ENCODE assay signal across 17 cellular contexts in genomic region chr12:54049164-54049563, GRCh38. TPM values are rescaled to one million over a fixed set of nuclear protein-coding genes. Genes with fewer than 3 reads are reported as not detected.
DNase-seq lines count a peak whose midpoint lies in the region; ATAC-seq, FAIRE-seq and TF ChIP-seq lines count a peak whose summit lies in the region.
"Had no signal": no experiment of that assay in that cellular context is flagged by ENCODE, and none has a peak within 500 bp of the region (broad histone marks: within the 10 kb centered on the region; RNA-seq: fewer than 3 reads in every experiment).

No MANE protein-coding gene starts in this region.

- peak; percentile 23 for FAIRE-seq in G401.6 (lab: Jason Lieb, UNC)
- FAIRE-seq: GM12878, GM18507 had no signal

- peaks cover 11% of the 10 kb centered on the region for H3K79me2 ChIP-seq in osteoblast (ENCODE audit: insufficient read depth, low read length)

- no peak for TF ChIP-seq CTCF in esophagus squamous epithelium (IDR thresholded peaks at IDR 0.05)
- no peak for TF ChIP-seq CTCF in mesothelial cell of epicardium (IDR thresholded peaks at IDR 0.05; ENCODE audit: unreplicated experiment)
- TF ChIP-seq CTCF in osteoblast (IDR thresholded peaks at IDR 0.05; ENCODE audit: extremely low read depth, low read depth, low read length), result no peak
- no peak for TF ChIP-seq CTCF in CD8-positive, alpha-beta T cell (IDR thresholded peaks at IDR 0.05)

- H3K4me2 ChIP-seq in osteoblast (ENCODE audit: insufficient read depth, low read length), result no peak overlapping the region
- H3K4me2 ChIP-seq: BLaER1 treated with 17β-estradiol and CSF1 and Interleukin-3, amounts not matched to agents 10 nM and 100 nM had no signal

- intact Hi-C loops in esophagus squamous epithelium (cut with DNase I), result no loop called here
- intact Hi-C loops in CD8-positive, alpha-beta T cell (cut with DNase I, micrococcal nuclease), result no loop called here

- H3K4me1 Mint-ChIP-seq in mesothelial cell of epicardium, result peaks cover 95% of the 10 kb centered on the region
- peaks cover 48% of the 10 kb centered on the region for H3K4me1 Mint-ChIP-seq in CD8-positive, alpha-beta T cell (ENCODE audit: low read depth)

- H3K4me1 ChIP-seq in esophagus squamous epithelium, result peaks cover 14 to 95% (median 22%) of the 10 kb centered on the region in 3 donors
- H3K4me1 ChIP-seq in osteoblast (ENCODE audit: insufficient read depth, low read length), result no peaks in the 10 kb centered on the region
- H3K4me1 ChIP-seq in CD8-positive, alpha-beta T cell (ENCODE audit: insufficient read depth, low read length), result peaks cover 43% of the 10 kb centered on the region

- no peaks in the 10 kb centered on the region for H3K36me3 Mint-ChIP-seq in mesothelial cell of epicardium
- no peaks in the 10 kb centered on the region for H3K36me3 Mint-ChIP-seq in CD8-positive, alpha-beta T cell
- H3K36me3 Mint-ChIP-seq: CD4-positive, CD25-positive, alpha-beta regulatory T cell had no signal

- no peaks in the 10 kb centered on the region for H3K9me3 Mint-ChIP-seq in mesothelial cell of epicardium
- H3K9me3 Mint-ChIP-seq in CD8-positive, alpha-beta T cell, result no peaks in the 10 kb centered on the region

- POLR2A ChIA-PET in CD8-positive, alpha-beta T cell (lab: Charles Lee), result no interaction called here

- 41 to 49% methylated on average over 6 of the region's 6 CpGs for WGBS in esophagus squamous epithelium, 2 donors

- H4K20me1 ChIP-seq in osteoblast (ENCODE audit: insufficient read depth, low read length), result peaks cover 36% of the 10 kb centered on the region

- H3K27ac Mint-ChIP-seq in mesothelial cell of epicardium, result peak overlapping the region; percentile 96
- H3K27ac Mint-ChIP-seq in CD8-positive, alpha-beta T cell, result no peak overlapping the region
- H3K27ac Mint-ChIP-seq: CD4-positive, CD25-positive, alpha-beta regulatory T cell had no signal

- no peak for ATAC-seq in GM21360 (IDR thresholded peaks at IDR 0.05; ENCODE audit: unreplicated experiment)
- ATAC-seq in CD8-positive, alpha-beta T cell, result no peak
- ATAC-seq: GM12878 had no signal

- H3K4me3 ChIP-seq in esophagus squamous epithelium (no peak overlapping the region), osteoblast (ENCODE audit: insufficient read depth, low read length) (no peak overlapping the region)
- no peak overlapping the region for H3K4me3 ChIP-seq in CD8-positive, alpha-beta T cell (ENCODE audit: low read depth, low read length)
- H3K4me3 ChIP-seq: BLaER1 treated with 17β-estradiol and CSF1 and Interleukin-3, amounts not matched to agents 10 nM and 100 nM; GM23248 had no signal

- H3K27me3 Mint-ChIP-seq in mesothelial cell of epicardium (ENCODE audit: low read depth), result peaks cover 50% of the 10 kb centered on the region
- peaks cover 85% of the 10 kb centered on the region for H3K27me3 Mint-ChIP-seq in CD8-positive, alpha-beta T cell (ENCODE audit: low read depth)

- H3K27me3 ChIP-seq in esophagus squamous epithelium (peaks cover 0 to 92% (median 2%) of the 10 kb centered on the region in 4 donors), osteoblast (ENCODE audit: insufficient read depth, low read length) (no peaks in the 10 kb centered on the region)
- H3K27me3 ChIP-seq in CD8-positive, alpha-beta T cell (ENCODE audit: insufficient read depth, low read length), result peaks cover 73% of the 10 kb centered on the region

- H3K36me3 ChIP-seq in esophagus squamous epithelium, result no peaks in the 10 kb centered on the region
- no peaks in the 10 kb centered on the region for H3K36me3 ChIP-seq in osteoblast (ENCODE audit: insufficient read depth, low read length)
- H3K36me3 ChIP-seq in CD8-positive, alpha-beta T cell (ENCODE audit: insufficient read depth, low read length), result no peaks in the 10 kb centered on the region
- H3K36me3 ChIP-seq: BLaER1 treated with 17β-estradiol and CSF1 and Interleukin-3, amounts not matched to agents 10 nM and 100 nM had no signal

- CTCF ChIA-PET in CD8-positive, alpha-beta T cell (lab: Charles Lee), result interaction anchor here (1.2 kb wide), 1 partner anchor 14 kb away, joined by 3 read pairs; no protein-coding TSS in a partner anchor

- H3K9me3 ChIP-seq in esophagus squamous epithelium, result no peaks in the 10 kb centered on the region
- H3K9me3 ChIP-seq in osteoblast (ENCODE audit: low read depth, low read length), result no peaks in the 10 kb centered on the region
- H3K9me3 ChIP-seq in CD8-positive, alpha-beta T cell (ENCODE audit: low read length), result no peaks in the 10 kb centered on the region

- TF ChIP-seq POLR2A in esophagus squamous epithelium (IDR thresholded peaks at IDR 0.05), result no peak

- H2AFZ ChIP-seq in osteoblast (ENCODE audit: low read length), result no peak overlapping the region
- H2AFZ ChIP-seq: GM23248 had no signal

- H3K4me3 Mint-ChIP-seq in mesothelial cell of epicardium, result peak overlapping the region; percentile 29
- H3K4me3 Mint-ChIP-seq in CD8-positive, alpha-beta T cell, result no peak overlapping the region
- H3K4me3 Mint-ChIP-seq: CD4-positive, CD25-positive, alpha-beta regulatory T cell had no signal

- H3K27ac ChIP-seq in esophagus squamous epithelium (peak overlapping the region in 3 of 4 donors; percentile 8 to 96 (median 85)), osteoblast (ENCODE audit: low read depth, low read length) (no peak overlapping the region)
- H3K27ac ChIP-seq in CD8-positive, alpha-beta T cell (ENCODE audit: low read depth, low read length), result no peak overlapping the region
- H3K27ac ChIP-seq: 22Rv1; BLaER1 treated with 17β-estradiol and CSF1 and Interleukin-3, amounts not matched to agents 10 nM and 100 nM; GM23248 had no signal

- DNase-seq in esophagus squamous epithelium (lab: John Stamatoyannopoulos, UW) (no peak), mesothelial cell of epicardium (ENCODE audit: low spot score in 2 of 2, unreplicated experiment in 2 of 2) (no peak), osteoblast (ENCODE audit: insufficient read length, low spot score, missing footprints) (peak; percentile 45), AG20443 (ENCODE audit: low spot score) (no peak)
- no peak for DNase-seq in CD8-positive, alpha-beta T cell
- no peak for DNase-seq in activated naive CD4-positive, alpha-beta T cell treated with anti-CD3 and anti-CD28 coated beads, Interleukin-2, amount 50 U/mL, for 16 hours
- DNase-seq: Calu3; CD4-positive, CD25-positive, alpha-beta regulatory T cell; DMS 273 treated with DMSO at 0.1 percent for 48 hours; GM23248; H7 had no signal

RNA-seq across cellular contexts. Expression of gene HOXC4, which starts 4.5 kb away (rescaled TPM):
- total RNA-seq in esophagus squamous epithelium, result 1 to 10 TPM; 1.1 to 3.1 (median 1.3) TPM
- total RNA-seq in mesothelial cell of epicardium, result 67.4 to 73.6 TPM (median 69.4 TPM) in 3 replicates
- 3.3 and 4.1 TPM in 2 replicates for total RNA-seq in osteoblast
- total RNA-seq in CD8-positive, alpha-beta T cell, result under 1 TPM; 0.54 to 0.58 TPM
- total RNA-seq: H7 had no signal

RNA-seq across cellular contexts. Expression of gene HOXC5, which starts 16.3 kb away (rescaled TPM):
- total RNA-seq in esophagus squamous epithelium (1 to 10 TPM in 1 of 4 donors, under 1 TPM in 1, not detected in 2; 0.31 to 1.1 TPM), mesothelial cell of epicardium (28.7 to 33.8 TPM (median 29.3 TPM) in 3 replicates), osteoblast (1.8 and 2.1 TPM in 2 replicates)
- total RNA-seq in CD8-positive, alpha-beta T cell, result not detected
- total RNA-seq: Calu3; CD4-positive, CD25-positive, alpha-beta regulatory T cell; GM12878; H7 had no signal

RNA-seq across cellular contexts. Expression of gene HOXC6, which starts 20.9 kb away (rescaled TPM):
- 1 to 10 TPM in 1 of 4 donors, under 1 TPM in 2, not detected in 1; 0.21 to 1.1 (median 0.30) TPM for total RNA-seq in esophagus squamous epithelium
- 15.5 to 17.4 TPM (median 16.3 TPM) in 3 replicates for total RNA-seq in mesothelial cell of epicardium
- total RNA-seq in osteoblast, result 5.6 and 7.2 TPM in 2 replicates
- not detected for total RNA-seq in CD8-positive, alpha-beta T cell
- total RNA-seq: CD4-positive, CD25-positive, alpha-beta regulatory T cell; H7 had no signal

RNA-seq across cellular contexts. Expression of gene HOXC8, which starts 40.4 kb away (rescaled TPM):
- total RNA-seq in esophagus squamous epithelium (under 1 TPM in 1 of 4 donors, not detected in 3; 0.70 TPM), mesothelial cell of epicardium (4.9 to 5.9 TPM (median 5.5 TPM) in 3 replicates), osteoblast (3.2 and 5.1 TPM in 2 replicates)
- total RNA-seq in CD8-positive, alpha-beta T cell, result not detected
- total RNA-seq: CD4-positive, CD25-positive, alpha-beta regulatory T cell; GM12878; H7 had no signal

RNA-seq across cellular contexts. Expression of gene HOXC9, which starts 49.2 kb away (rescaled TPM):
- total RNA-seq in esophagus squamous epithelium (1 to 10 TPM in 1 of 4 donors, not detected in 3; 1.5 TPM), mesothelial cell of epicardium (1.1 to 2.0 TPM (median 1.6 TPM) in 3 replicates), osteoblast (8.3 and 11.6 TPM in 2 replicates)
- total RNA-seq in CD8-positive, alpha-beta T cell, result not detected
- total RNA-seq: CD4-positive, CD25-positive, alpha-beta regulatory T cell; GM12878; H7 had no signal

Comparison
In these comparisons a context has a peak if more than half of its experiments do, and no peak if none do; other contexts are left out.
1. H3K27ac ChIP-seq: peak in esophagus squamous epithelium (3 of 4); none in osteoblast (single experiment) and CD8-positive, alpha-beta T cell (single experiment).
2. RNA of gene HOXC4, which starts 4.5 kb away (total RNA-seq): 67.4 to 73.6 TPM in mesothelial cell of epicardium; 3.3 to 4.1 TPM in osteoblast, 1.1 to 3.1 TPM in esophagus squamous epithelium and 0.54 to 0.58 TPM in CD8-positive, alpha-beta T cell; every median in the first group is over 10 times any median in the second.